ENCODE assay signal across 24 cellular contexts in genomic region chr20:1588166-1588868, GRCh38. TPM values are rescaled to one million over a fixed set of nuclear protein-coding genes. Genes with fewer than 3 reads are reported as not detected.
A peak's percentile ranks its signal among the peaks of the same experiment; 100 is the strongest.
DNase-seq lines count a peak whose midpoint lies in the region; ATAC-seq and TF ChIP-seq lines count a peak whose summit lies in the region.
"Had no signal": no experiment of that assay in that cellular context is flagged by ENCODE, and none has a peak within 500 bp of the region (broad histone marks: within the 10 kb centered on the region; RNA-seq: fewer than 3 reads in every experiment).

No MANE protein-coding gene starts in this region.

- H3K27me3 ChIP-seq in CD8-positive, alpha-beta T cell (ENCODE audit: insufficient read depth, low read length) = no peaks in the 10 kb centered on the region
- H3K27me3 ChIP-seq: neural progenitor cell, right lobe of liver, transverse colon had no signal

- DNase-seq in CD1c-positive myeloid dendritic cell (ENCODE audit: extremely low spot score) (peak; percentile 80), HCEC 1CT (peak; percentile 64), left colon (peak in 1 of 2 donors; percentile 18), hepatic stellate cell (ENCODE audit: low spot score) (no peak), NOMO-1 treated with DMSO at 0.1 percent for 48 hours (lab: John Stamatoyannopoulos, UW; ENCODE audit: unreplicated experiment) (no peak)
- peak; percentile 44 for DNase-seq in activated CD4-positive, alpha-beta memory T cell treated with anti-CD3 and anti-CD28 coated beads for 36 hours
- DNase-seq in CD8-positive, alpha-beta T cell = no peak
- DNase-seq in stimulated activated CD4-positive, alpha-beta T cell treated with anti-CD3 and anti-CD28 coated beads, Interleukin-15, amount 100 ng/mL, for 24 hours = no peak
- DNase-seq: activated CD4-positive, alpha-beta T cell treated with anti-CD3 and anti-CD28 coated beads, Interleukin-2, amount 50 U/mL, for 4 hours; activated CD4-positive, CD25-positive, alpha-beta regulatory T cell; activated effector memory CD4-positive, alpha-beta T cell treated with anti-CD3 and anti-CD28 coated beads, Interleukin-2, amount 50 U/mL, for 16 hours; DMS153; endodermal cell; NCI-H1436; NCI-H524 treated with DMSO at 0.1 percent for 48 hours; right lobe of liver; T-helper 9 cell; transverse colon had no signal

- CTCF ChIA-PET in activated CD4-positive, alpha-beta memory T cell treated with anti-CD3 and anti-CD28 coated beads for 36 hours (lab: Charles Lee) = interaction anchor here (0.7 to 2.8 kb wide), 3 partner anchors 59 to 189 kb away, joined by 3 to 15 read pairs (median 3); no protein-coding TSS in a partner anchor
- CTCF ChIA-PET in CD8-positive, alpha-beta T cell (lab: Charles Lee) = no interaction called here

- no peaks in the 10 kb centered on the region for H3K9me3 ChIP-seq in CD8-positive, alpha-beta T cell (ENCODE audit: low read length)
- H3K9me3 ChIP-seq: right lobe of liver, transverse colon had no signal

- H3K4me1 Mint-ChIP-seq in activated CD4-positive, alpha-beta memory T cell treated with anti-CD3 and anti-CD28 coated beads for 36 hours (ENCODE audit: low read depth) = peaks cover 26% of the 10 kb centered on the region
- no peaks in the 10 kb centered on the region for H3K4me1 Mint-ChIP-seq in CD8-positive, alpha-beta T cell (ENCODE audit: low read depth)
- H3K4me1 Mint-ChIP-seq: endodermal cell, neural progenitor cell had no signal

- H3K4me1 ChIP-seq in CD8-positive, alpha-beta T cell (ENCODE audit: insufficient read depth, low read length) = peaks cover 6% of the 10 kb centered on the region
- H3K4me1 ChIP-seq: neural progenitor cell, right lobe of liver, transverse colon had no signal

- no peak overlapping the region for H3K4me3 ChIP-seq in CD8-positive, alpha-beta T cell (ENCODE audit: low read depth, low read length)
- H3K4me3 ChIP-seq: coronary artery, neural progenitor cell, right lobe of liver, transverse colon had no signal

- peak overlapping the region; percentile 88 for H3K27ac Mint-ChIP-seq in activated CD4-positive, alpha-beta memory T cell treated with anti-CD3 and anti-CD28 coated beads for 36 hours
- H3K27ac Mint-ChIP-seq in CD8-positive, alpha-beta T cell = no peak overlapping the region
- H3K27ac Mint-ChIP-seq: endodermal cell, IgD-negative memory B cell, neural progenitor cell had no signal

- intact Hi-C loops in activated CD4-positive, alpha-beta memory T cell treated with anti-CD3 and anti-CD28 coated beads for 36 hours (cut with micrococcal nuclease) = loop anchor here (2.0 to 5.0 kb wide), 4 partner anchors 36 to 189 kb away; partner anchors contain the start of gene SIRPG
- intact Hi-C loops in left colon (cut with DNase I, micrococcal nuclease) = no loop called here
- intact Hi-C loops in CD8-positive, alpha-beta T cell (cut with DNase I, micrococcal nuclease) = no loop called here

- no peaks in the 10 kb centered on the region for H3K36me3 ChIP-seq in CD8-positive, alpha-beta T cell (ENCODE audit: insufficient read depth, low read length)
- H3K36me3 ChIP-seq: neural progenitor cell, right lobe of liver, transverse colon had no signal

- no peaks in the 10 kb centered on the region for H3K9me3 Mint-ChIP-seq in activated CD4-positive, alpha-beta memory T cell treated with anti-CD3 and anti-CD28 coated beads for 36 hours
- no peaks in the 10 kb centered on the region for H3K9me3 Mint-ChIP-seq in CD8-positive, alpha-beta T cell
- H3K9me3 Mint-ChIP-seq: endodermal cell, neural progenitor cell had no signal

- H3K27ac ChIP-seq in CD8-positive, alpha-beta T cell (ENCODE audit: low read depth, low read length) = no peak overlapping the region
- H3K27ac ChIP-seq: neural progenitor cell, right lobe of liver, RWPE1 had no signal

- no peaks in the 10 kb centered on the region for H3K27me3 Mint-ChIP-seq in activated CD4-positive, alpha-beta memory T cell treated with anti-CD3 and anti-CD28 coated beads for 36 hours
- no peaks in the 10 kb centered on the region for H3K27me3 Mint-ChIP-seq in CD8-positive, alpha-beta T cell (ENCODE audit: low read depth)
- H3K27me3 Mint-ChIP-seq: CD4-positive, alpha-beta memory T cell; IgD-negative memory B cell had no signal

- H3K4me3 Mint-ChIP-seq in activated CD4-positive, alpha-beta memory T cell treated with anti-CD3 and anti-CD28 coated beads for 36 hours = no peak overlapping the region
- H3K4me3 Mint-ChIP-seq in CD8-positive, alpha-beta T cell = no peak overlapping the region
- H3K4me3 Mint-ChIP-seq: endodermal cell, IgD-negative memory B cell, neural progenitor cell had no signal

- peak; percentile 40 for ATAC-seq in left colon
- no peak for ATAC-seq in CD8-positive, alpha-beta T cell

- POLR2A ChIA-PET in activated CD4-positive, alpha-beta memory T cell treated with anti-CD3 and anti-CD28 coated beads for 36 hours (lab: Charles Lee) = no interaction called here
- POLR2A ChIA-PET in CD8-positive, alpha-beta T cell (lab: Charles Lee) = no interaction called here

- TF ChIP-seq CTCF in CD8-positive, alpha-beta T cell (IDR thresholded peaks at IDR 0.05) = no peak

- no peaks in the 10 kb centered on the region for H3K36me3 Mint-ChIP-seq in activated CD4-positive, alpha-beta memory T cell treated with anti-CD3 and anti-CD28 coated beads for 36 hours
- H3K36me3 Mint-ChIP-seq in CD8-positive, alpha-beta T cell = no peaks in the 10 kb centered on the region
- H3K36me3 Mint-ChIP-seq: CD4-positive, alpha-beta memory T cell; IgD-negative memory B cell; neural progenitor cell had no signal

RNA-seq across cellular contexts. Expression of gene SIRPD, which starts 30.8 kb away (rescaled TPM):
- total RNA-seq in activated CD4-positive, alpha-beta memory T cell treated with anti-CD3 and anti-CD28 coated beads for 36 hours = not detected
- total RNA-seq in left colon = not detected
- total RNA-seq in CD8-positive, alpha-beta T cell = not detected
- total RNA-seq: endodermal cell, G401, right lobe of liver, transverse colon had no signal

RNA-seq across cellular contexts. Expression of gene SIRPB1, which starts 31.5 kb away (rescaled TPM):
- total RNA-seq in activated CD4-positive, alpha-beta memory T cell treated with anti-CD3 and anti-CD28 coated beads for 36 hours = 1 to 10 TPM; 1.3 to 2.0 TPM
- 1 to 10 TPM in 1 of 2 donors, under 1 TPM in 1; 0.37 to 1.8 TPM for total RNA-seq in left colon
- 1 to 10 TPM; 3.1 to 3.9 TPM for total RNA-seq in CD8-positive, alpha-beta T cell

Comparison
In these comparisons a context has a peak if more than half of its experiments do, and no peak if none do; other contexts are left out.
1. DNase-seq: peak in CD1c-positive myeloid dendritic cell (single experiment), HCEC 1CT (single experiment) and activated CD4-positive, alpha-beta memory T cell treated with anti-CD3 and anti-CD28 coated beads for 36 hours (single experiment); none in hepatic stellate cell (single experiment), CD8-positive, alpha-beta T cell (0 of 7), stimulated activated CD4-positive, alpha-beta T cell treated with anti-CD3 and anti-CD28 coated beads, Interleukin-15, amount 100 ng/mL, for 24 hours (single experiment) and NOMO-1 treated with DMSO at 0.1 percent for 48 hours (single experiment).